ENCODE assay signal across 2 cellular contexts in genomic region chr2:43067254-43068052, GRCh38.
TF ChIP-seq lines count a peak whose summit lies in the region.

No MANE protein-coding gene starts in this region.

TF ChIP-seq in IMR-90, 13 proteins besides CTCF, POLR2A, EP300 and RAD21 (continued from another document):
- no peak for TF ChIP-seq CHD1 (IDR thresholded peaks at IDR 0.05; ENCODE audit: low read depth, low read length)
- no peak for TF ChIP-seq MAZ (IDR thresholded peaks at IDR 0.05; ENCODE audit: borderline replicate concordance, low read depth, low read length)
- TF ChIP-seq, protein P1, sequence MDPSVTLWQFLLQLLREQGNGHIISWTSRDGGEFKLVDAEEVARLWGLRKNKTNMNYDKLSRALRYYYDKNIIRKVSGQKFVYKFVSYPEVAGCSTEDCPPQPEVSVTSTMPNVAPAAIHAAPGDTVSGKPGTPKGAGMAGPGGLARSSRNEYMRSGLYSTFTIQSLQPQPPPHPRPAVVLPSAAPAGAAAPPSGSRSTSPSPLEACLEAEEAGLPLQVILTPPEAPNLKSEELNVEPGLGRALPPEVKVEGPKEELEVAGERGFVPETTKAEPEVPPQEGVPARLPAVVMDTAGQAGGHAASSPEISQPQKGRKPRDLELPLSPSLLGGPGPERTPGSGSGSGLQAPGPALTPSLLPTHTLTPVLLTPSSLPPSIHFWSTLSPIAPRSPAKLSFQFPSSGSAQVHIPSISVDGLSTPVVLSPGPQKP (IDR thresholded peaks at IDR 0.05; ENCODE audit: borderline replicate concordance, low read depth, low read length): no peak
- no peak for TF ChIP-seq MXI1 (IDR thresholded peaks at IDR 0.05; ENCODE audit: borderline replicate concordance, low read depth, low read length)
- no peak for TF ChIP-seq RFX5 (IDR thresholded peaks at IDR 0.05; ENCODE audit: low read depth, low read length)
- no peak for TF ChIP-seq FOS (IDR thresholded peaks at IDR 0.05; ENCODE audit: low read depth, low read length)
- no peak for TF ChIP-seq NFE2L2 (IDR thresholded peaks at IDR 0.05; ENCODE audit: low read depth, low read length)
- no peak for TF ChIP-seq RCOR1 (IDR thresholded peaks at IDR 0.05; ENCODE audit: insufficient replicate concordance, low read length)
- TF ChIP-seq SMC3 (IDR thresholded peaks at IDR 0.05; ENCODE audit: low read depth, low read length): no peak
- no peak for TF ChIP-seq USF2 (IDR thresholded peaks at IDR 0.05; ENCODE audit: low read depth, low read length)
- no peak for TF ChIP-seq MAFK (IDR thresholded peaks at IDR 0.05; ENCODE audit: low read depth, low read length)
- TF ChIP-seq CEBPB (IDR thresholded peaks at IDR 0.05; ENCODE audit: low read depth, low read length): no peak

TF ChIP-seq in GM12878, 131 proteins besides CTCF, POLR2A, EP300 and RAD21:
- TF ChIP-seq ZZZ3 (IDR thresholded peaks at IDR 0.05; ENCODE audit: control insufficient read depth, insufficient read length, low read depth): no peak
- 0 out of 2 replicates have a peak, but pooled peaks have one; percentile 16 for TF ChIP-seq ZNF24 (IDR thresholded peaks at IDR 0.05)
- TF ChIP-seq SIX5 (IDR thresholded peaks at IDR 0.05; ENCODE audit: low read depth, low read length, severe bottlenecking): no peak
- no peak for TF ChIP-seq BACH1 (IDR thresholded peaks at IDR 0.05; ENCODE audit: borderline replicate concordance)
- no peak for TF ChIP-seq MEF2A (IDR thresholded peaks at IDR 0.05; ENCODE audit: insufficient read depth, low read depth, low read length)
- TF ChIP-seq NFIC (IDR thresholded peaks at IDR 0.05; ENCODE audit: low read depth, low read length): no peak
